2 cellular contexts compared by ENCODE assay signal in the genomic region with DNA sequence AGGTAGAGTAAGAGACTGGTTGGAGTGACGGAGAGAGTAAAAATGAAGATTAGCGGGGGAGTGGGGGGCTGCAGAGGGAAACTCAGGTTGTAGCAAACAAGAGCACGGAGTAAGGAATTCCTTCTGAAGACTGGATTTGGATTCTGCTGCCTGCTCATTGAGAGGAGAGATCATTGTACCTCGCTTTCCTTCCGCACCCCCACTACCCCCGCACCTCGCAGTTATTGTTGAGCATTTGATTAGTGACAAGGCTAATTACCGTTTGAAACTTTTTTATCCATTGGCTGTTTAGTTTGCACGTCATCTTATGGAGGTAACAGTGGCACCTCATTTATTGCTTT.
TF ChIP-seq lines count a peak whose summit lies in the region.

No MANE protein-coding gene starts in this region.

TF ChIP-seq in A549, 52 proteins besides CTCF, POLR2A, EP300 and RAD21 (continued from another document):
- TF ChIP-seq MYC (IDR thresholded peaks at IDR 0.05; ENCODE audit: borderline replicate concordance, low read length) (no peak), ZFP36 (IDR thresholded peaks at IDR 0.05; ENCODE audit: borderline replicate concordance, partially characterized antibody) (no peak), HDAC2 (IDR thresholded peaks at IDR 0.05) (no peak), CEBPB (IDR thresholded peaks at IDR 0.05) (no peak), SMC3 (IDR thresholded peaks at IDR 0.05) (no peak)
- TF ChIP-seq, protein P1, sequence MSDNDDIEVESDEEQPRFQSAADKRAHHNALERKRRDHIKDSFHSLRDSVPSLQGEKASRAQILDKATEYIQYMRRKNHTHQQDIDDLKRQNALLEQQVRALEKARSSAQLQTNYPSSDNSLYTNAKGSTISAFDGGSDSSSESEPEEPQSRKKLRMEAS (IDR thresholded peaks at IDR 0.05): no peak
- TF ChIP-seq, protein P2, sequence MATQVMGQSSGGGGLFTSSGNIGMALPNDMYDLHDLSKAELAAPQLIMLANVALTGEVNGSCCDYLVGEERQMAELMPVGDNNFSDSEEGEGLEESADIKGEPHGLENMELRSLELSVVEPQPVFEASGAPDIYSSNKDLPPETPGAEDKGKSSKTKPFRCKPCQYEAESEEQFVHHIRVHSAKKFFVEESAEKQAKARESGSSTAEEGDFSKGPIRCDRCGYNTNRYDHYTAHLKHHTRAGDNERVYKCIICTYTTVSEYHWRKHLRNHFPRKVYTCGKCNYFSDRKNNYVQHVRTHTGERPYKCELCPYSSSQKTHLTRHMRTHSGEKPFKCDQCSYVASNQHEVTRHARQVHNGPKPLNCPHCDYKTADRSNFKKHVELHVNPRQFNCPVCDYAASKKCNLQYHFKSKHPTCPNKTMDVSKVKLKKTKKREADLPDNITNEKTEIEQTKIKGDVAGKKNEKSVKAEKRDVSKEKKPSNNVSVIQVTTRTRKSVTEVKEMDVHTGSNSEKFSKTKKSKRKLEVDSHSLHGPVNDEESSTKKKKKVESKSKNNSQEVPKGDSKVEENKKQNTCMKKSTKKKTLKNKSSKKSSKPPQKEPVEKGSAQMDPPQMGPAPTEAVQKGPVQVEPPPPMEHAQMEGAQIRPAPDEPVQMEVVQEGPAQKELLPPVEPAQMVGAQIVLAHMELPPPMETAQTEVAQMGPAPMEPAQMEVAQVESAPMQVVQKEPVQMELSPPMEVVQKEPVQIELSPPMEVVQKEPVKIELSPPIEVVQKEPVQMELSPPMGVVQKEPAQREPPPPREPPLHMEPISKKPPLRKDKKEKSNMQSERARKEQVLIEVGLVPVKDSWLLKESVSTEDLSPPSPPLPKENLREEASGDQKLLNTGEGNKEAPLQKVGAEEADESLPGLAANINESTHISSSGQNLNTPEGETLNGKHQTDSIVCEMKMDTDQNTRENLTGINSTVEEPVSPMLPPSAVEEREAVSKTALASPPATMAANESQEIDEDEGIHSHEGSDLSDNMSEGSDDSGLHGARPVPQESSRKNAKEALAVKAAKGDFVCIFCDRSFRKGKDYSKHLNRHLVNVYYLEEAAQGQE (IDR thresholded peaks at IDR 0.05): no peak; the same call in 1 of the 2 replicates

TF ChIP-seq in HEK293, 187 proteins besides CTCF, POLR2A, EP300 and RAD21 (continued from another document):
- TF ChIP-seq, protein P3, sequence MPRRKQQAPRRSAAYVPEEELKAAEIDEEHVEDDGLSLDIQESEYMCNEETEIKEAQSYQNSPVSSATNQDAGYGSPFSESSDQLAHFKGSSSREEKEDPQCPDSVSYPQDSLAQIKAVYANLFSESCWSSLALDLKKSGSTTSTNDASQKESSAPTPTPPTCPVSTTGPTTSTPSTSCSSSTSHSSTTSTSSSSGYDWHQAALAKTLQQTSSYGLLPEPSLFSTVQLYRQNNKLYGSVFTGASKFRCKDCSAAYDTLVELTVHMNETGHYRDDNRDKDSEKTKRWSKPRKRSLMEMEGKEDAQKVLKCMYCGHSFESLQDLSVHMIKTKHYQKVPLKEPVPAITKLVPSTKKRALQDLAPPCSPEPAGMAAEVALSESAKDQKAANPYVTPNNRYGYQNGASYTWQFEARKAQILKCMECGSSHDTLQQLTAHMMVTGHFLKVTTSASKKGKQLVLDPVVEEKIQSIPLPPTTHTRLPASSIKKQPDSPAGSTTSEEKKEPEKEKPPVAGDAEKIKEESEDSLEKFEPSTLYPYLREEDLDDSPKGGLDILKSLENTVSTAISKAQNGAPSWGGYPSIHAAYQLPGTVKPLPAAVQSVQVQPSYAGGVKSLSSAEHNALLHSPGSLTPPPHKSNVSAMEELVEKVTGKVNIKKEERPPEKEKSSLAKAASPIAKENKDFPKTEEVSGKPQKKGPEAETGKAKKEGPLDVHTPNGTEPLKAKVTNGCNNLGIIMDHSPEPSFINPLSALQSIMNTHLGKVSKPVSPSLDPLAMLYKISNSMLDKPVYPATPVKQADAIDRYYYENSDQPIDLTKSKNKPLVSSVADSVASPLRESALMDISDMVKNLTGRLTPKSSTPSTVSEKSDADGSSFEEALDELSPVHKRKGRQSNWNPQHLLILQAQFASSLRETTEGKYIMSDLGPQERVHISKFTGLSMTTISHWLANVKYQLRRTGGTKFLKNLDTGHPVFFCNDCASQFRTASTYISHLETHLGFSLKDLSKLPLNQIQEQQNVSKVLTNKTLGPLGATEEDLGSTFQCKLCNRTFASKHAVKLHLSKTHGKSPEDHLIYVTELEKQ (tag by site-specific recombination; IDR thresholded peaks at IDR 0.05; ENCODE audit: borderline replicate concordance): no peak
- TF ChIP-seq, protein P4, sequence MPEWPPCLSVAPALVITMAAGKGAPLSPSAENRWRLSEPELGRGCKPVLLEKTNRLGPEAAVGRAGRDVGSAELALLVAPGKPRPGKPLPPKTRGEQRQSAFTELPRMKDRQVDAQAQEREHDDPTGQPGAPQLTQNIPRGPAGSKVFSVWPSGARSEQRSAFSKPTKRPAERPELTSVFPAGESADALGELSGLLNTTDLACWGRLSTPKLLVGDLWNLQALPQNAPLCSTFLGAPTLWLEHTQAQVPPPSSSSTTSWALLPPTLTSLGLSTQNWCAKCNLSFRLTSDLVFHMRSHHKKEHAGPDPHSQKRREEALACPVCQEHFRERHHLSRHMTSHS (tag by site-specific recombination; IDR thresholded peaks at IDR 0.05): no peak
- TF ChIP-seq KLF16 (tag by site-specific recombination; IDR thresholded peaks at IDR 0.05) (no peak), KLF7 (tag by site-specific recombination; IDR thresholded peaks at IDR 0.05; ENCODE audit: borderline replicate concordance) (no peak), ZNF624 (tag by site-specific recombination; IDR thresholded peaks at IDR 0.05) (no peak), BCL11A (tag by site-specific recombination; IDR thresholded peaks at IDR 0.05; ENCODE audit: low read depth) (no peak), ZNF324 (tag by site-specific recombination; IDR thresholded peaks at IDR 0.05) (0 out of 2 replicates have a peak, but pooled peaks have one; percentile 31), GLIS2 (tag by site-specific recombination; IDR thresholded peaks at IDR 0.05) (no peak), ZNF558 (tag by site-specific recombination; IDR thresholded peaks at IDR 0.05) (0 out of 2 replicates have a peak, but pooled peaks have one; percentile 21), OSR2 (tag by site-specific recombination; IDR thresholded peaks at IDR 0.05) (no peak), ZFP37 (tag by site-specific recombination; IDR thresholded peaks at IDR 0.05) (no peak), ZNF501 (tag by site-specific recombination; IDR thresholded peaks at IDR 0.05) (peak; percentile 30; the same call in 1 of the 2 replicates), ZFHX2 (tag by site-specific recombination; conservative IDR thresholded peaks at IDR 0.05) (0 out of 2 replicates have a peak, but pooled peaks have one; percentile 2)
- TF ChIP-seq, protein P5, sequence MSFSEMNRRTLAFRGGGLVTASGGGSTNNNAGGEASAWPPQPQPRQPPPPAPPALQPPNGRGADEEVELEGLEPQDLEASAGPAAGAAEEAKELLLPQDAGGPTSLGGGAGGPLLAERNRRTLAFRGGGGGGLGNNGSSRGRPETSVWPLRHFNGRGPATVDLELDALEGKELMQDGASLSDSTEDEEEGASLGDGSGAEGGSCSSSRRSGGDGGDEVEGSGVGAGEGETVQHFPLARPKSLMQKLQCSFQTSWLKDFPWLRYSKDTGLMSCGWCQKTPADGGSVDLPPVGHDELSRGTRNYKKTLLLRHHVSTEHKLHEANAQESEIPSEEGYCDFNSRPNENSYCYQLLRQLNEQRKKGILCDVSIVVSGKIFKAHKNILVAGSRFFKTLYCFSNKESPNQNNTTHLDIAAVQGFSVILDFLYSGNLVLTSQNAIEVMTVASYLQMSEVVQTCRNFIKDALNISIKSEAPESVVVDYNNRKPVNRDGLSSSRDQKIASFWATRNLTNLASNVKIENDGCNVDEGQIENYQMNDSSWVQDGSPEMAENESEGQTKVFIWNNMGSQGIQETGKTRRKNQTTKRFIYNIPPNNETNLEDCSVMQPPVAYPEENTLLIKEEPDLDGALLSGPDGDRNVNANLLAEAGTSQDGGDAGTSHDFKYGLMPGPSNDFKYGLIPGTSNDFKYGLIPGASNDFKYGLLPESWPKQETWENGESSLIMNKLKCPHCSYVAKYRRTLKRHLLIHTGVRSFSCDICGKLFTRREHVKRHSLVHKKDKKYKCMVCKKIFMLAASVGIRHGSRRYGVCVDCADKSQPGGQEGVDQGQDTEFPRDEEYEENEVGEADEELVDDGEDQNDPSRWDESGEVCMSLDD (tag by site-specific recombination; IDR thresholded peaks at IDR 0.05): no peak
- TF ChIP-seq, protein P6, sequence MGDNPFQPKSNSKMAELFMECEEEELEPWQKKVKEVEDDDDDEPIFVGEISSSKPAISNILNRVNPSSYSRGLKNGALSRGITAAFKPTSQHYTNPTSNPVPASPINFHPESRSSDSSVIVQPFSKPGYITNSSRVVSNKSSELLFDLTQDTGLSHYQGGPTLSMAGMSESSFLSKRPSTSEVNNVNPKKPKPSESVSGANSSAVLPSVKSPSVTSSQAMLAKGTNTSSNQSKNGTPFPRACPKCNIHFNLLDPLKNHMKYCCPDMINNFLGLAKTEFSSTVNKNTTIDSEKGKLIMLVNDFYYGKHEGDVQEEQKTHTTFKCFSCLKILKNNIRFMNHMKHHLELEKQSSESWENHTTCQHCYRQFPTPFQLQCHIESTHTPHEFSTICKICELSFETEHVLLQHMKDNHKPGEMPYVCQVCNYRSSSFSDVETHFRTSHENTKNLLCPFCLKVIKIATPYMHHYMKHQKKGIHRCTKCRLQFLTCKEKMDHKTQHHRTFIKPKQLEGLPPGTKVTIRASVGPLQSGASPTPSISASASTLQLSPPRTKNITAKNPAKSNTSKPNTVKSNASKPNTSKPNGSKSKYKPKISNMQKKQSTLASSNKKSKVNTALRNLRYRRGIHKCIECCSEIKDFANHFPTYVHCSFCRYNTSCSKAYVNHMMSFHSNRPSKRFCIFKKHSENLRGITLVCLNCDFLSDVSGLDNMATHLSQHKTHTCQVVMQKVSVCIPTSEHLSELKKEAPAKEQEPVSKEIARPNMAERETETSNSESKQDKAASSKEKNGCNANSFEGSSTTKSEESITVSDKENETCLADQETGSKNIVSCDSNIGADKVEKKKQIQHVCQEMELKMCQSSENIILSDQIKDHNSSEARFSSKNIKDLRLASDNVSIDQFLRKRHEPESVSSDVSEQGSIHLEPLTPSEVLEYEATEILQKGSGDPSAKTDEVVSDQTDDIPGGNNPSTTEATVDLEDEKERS (tag by site-specific recombination; IDR thresholded peaks at IDR 0.05): 0 out of 2 replicates have a peak, but pooled peaks have one; percentile 38
- TF ChIP-seq, protein P7, sequence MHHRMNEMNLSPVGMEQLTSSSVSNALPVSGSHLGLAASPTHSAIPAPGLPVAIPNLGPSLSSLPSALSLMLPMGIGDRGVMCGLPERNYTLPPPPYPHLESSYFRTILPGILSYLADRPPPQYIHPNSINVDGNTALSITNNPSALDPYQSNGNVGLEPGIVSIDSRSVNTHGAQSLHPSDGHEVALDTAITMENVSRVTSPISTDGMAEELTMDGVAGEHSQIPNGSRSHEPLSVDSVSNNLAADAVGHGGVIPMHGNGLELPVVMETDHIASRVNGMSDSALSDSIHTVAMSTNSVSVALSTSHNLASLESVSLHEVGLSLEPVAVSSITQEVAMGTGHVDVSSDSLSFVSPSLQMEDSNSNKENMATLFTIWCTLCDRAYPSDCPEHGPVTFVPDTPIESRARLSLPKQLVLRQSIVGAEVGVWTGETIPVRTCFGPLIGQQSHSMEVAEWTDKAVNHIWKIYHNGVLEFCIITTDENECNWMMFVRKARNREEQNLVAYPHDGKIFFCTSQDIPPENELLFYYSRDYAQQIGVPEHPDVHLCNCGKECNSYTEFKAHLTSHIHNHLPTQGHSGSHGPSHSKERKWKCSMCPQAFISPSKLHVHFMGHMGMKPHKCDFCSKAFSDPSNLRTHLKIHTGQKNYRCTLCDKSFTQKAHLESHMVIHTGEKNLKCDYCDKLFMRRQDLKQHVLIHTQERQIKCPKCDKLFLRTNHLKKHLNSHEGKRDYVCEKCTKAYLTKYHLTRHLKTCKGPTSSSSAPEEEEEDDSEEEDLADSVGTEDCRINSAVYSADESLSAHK (tag by site-specific recombination; IDR thresholded peaks at IDR 0.05): no peak
- TF ChIP-seq, protein P8, sequence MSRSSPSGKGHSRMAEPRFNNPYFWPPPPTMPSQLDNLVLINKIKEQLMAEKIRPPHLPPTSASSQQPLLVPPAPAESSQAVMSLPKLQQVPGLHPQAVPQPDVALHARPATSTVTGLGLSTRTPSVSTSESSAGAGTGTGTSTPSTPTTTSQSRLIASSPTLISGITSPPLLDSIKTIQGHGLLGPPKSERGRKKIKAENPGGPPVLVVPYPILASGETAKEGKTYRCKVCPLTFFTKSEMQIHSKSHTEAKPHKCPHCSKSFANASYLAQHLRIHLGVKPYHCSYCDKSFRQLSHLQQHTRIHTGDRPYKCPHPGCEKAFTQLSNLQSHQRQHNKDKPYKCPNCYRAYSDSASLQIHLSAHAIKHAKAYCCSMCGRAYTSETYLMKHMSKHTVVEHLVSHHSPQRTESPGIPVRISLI (tag by site-specific recombination; IDR thresholded peaks at IDR 0.05): no peak
TF ChIP-seq in HEK293: peak in this region for 5.
